Comparison of ENCODE assay signal across 1 cellular context in the genomic region with DNA sequence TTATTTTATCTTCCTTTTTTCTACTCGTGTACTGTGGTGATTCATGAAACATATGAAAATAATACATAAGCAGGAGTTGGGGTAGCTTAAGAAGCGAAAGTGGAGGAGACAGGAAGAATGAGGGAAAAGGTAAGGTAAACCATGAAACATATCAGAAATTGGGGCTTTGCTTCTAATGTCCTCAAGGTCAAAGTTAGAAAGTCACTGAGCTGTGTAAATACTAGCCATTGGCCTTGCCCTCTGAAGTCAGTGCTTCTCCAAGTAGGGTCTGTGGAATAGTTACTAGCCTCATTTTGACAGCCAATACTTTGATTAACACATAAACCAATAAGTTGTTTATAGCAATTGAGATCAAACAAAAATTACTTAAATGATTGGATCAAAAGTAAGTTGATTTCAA.
TF ChIP-seq lines count a peak whose summit lies in the region.

No MANE protein-coding gene starts in this region.

TF ChIP-seq in HepG2, 621 proteins besides CTCF, POLR2A, EP300 and RAD21 (continued from another document):
- TF ChIP-seq, protein P1, sequence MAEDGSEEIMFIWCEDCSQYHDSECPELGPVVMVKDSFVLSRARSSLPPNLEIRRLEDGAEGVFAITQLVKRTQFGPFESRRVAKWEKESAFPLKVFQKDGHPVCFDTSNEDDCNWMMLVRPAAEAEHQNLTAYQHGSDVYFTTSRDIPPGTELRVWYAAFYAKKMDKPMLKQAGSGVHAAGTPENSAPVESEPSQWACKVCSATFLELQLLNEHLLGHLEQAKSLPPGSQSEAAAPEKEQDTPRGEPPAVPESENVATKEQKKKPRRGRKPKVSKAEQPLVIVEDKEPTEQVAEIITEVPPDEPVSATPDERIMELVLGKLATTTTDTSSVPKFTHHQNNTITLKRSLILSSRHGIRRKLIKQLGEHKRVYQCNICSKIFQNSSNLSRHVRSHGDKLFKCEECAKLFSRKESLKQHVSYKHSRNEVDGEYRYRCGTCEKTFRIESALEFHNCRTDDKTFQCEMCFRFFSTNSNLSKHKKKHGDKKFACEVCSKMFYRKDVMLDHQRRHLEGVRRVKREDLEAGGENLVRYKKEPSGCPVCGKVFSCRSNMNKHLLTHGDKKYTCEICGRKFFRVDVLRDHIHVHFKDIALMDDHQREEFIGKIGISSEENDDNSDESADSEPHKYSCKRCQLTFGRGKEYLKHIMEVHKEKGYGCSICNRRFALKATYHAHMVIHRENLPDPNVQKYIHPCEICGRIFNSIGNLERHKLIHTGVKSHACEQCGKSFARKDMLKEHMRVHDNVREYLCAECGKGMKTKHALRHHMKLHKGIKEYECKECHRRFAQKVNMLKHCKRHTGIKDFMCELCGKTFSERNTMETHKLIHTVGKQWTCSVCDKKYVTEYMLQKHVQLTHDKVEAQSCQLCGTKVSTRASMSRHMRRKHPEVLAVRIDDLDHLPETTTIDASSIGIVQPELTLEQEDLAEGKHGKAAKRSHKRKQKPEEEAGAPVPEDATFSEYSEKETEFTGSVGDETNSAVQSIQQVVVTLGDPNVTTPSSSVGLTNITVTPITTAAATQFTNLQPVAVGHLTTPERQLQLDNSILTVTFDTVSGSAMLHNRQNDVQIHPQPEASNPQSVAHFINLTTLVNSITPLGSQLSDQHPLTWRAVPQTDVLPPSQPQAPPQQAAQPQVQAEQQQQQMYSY (CRISPR knock-in tag; IDR thresholded peaks at IDR 0.05): no peak
- no peak for TF ChIP-seq KLF13 (CRISPR knock-in tag; IDR thresholded peaks at IDR 0.05)
- TF ChIP-seq RARA (CRISPR knock-in tag; IDR thresholded peaks at IDR 0.05): peak; percentile 36; the same call in 1 of the 2 replicates
- TF ChIP-seq PPARG (CRISPR knock-in tag; conservative IDR thresholded peaks at IDR 0.05): peak; percentile 79
- TF ChIP-seq SRSF9 (IDR thresholded peaks at IDR 0.05; ENCODE audit: borderline replicate concordance, insufficient read depth, low read depth, low read length, poor library complexity, severe bottlenecking): no peak
- no peak for TF ChIP-seq ZNF264 (CRISPR knock-in tag; IDR thresholded peaks at IDR 0.05)
- no peak for TF ChIP-seq CCAR2 (optimal IDR thresholded peaks at IDR 0.05; ENCODE audit: low read depth, low read length)
- TF ChIP-seq, protein P2, sequence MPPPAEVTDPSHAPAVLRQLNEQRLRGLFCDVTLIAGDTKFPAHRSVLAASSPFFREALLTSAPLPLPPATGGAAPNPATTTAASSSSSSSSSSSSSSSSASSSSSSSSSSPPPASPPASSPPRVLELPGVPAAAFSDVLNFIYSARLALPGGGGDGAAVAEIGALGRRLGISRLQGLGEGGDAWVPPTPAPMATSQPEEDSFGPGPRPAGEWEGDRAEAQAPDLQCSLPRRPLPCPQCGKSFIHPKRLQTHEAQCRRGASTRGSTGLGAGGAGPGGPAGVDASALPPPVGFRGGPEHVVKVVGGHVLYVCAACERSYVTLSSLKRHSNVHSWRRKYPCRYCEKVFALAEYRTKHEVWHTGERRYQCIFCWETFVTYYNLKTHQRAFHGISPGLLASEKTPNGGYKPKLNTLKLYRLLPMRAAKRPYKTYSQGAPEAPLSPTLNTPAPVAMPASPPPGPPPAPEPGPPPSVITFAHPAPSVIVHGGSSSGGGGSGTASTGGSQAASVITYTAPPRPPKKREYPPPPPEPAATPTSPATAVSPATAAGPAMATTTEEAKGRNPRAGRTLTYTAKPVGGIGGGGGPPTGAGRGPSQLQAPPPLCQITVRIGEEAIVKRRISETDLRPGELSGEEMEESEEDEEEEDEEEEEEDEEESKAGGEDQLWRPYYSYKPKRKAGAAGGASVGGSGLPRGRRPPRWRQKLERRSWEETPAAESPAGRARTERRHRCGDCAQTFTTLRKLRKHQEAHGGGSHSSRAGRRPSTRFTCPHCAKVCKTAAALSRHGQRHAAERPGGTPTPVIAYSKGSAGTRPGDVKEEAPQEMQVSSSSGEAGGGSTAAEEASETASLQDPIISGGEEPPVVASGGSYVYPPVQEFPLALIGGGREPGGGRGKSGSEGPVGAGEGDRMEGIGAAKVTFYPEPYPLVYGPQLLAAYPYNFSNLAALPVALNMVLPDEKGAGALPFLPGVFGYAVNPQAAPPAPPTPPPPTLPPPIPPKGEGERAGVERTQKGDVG (CRISPR knock-in tag; IDR thresholded peaks at IDR 0.05; ENCODE audit: borderline replicate concordance): no peak
- no peak for TF ChIP-seq U2AF2 (IDR thresholded peaks at IDR 0.05; ENCODE audit: low read depth, low read length)
- TF ChIP-seq ZNF329 (CRISPR knock-in tag; IDR thresholded peaks at IDR 0.05; ENCODE audit: low read depth): no peak
- 0 out of 2 replicates have a peak, but pooled peaks have one; percentile 16 for TF ChIP-seq SAP130 (CRISPR knock-in tag; IDR thresholded peaks at IDR 0.05; ENCODE audit: low read depth)
